In the genomic region with DNA sequence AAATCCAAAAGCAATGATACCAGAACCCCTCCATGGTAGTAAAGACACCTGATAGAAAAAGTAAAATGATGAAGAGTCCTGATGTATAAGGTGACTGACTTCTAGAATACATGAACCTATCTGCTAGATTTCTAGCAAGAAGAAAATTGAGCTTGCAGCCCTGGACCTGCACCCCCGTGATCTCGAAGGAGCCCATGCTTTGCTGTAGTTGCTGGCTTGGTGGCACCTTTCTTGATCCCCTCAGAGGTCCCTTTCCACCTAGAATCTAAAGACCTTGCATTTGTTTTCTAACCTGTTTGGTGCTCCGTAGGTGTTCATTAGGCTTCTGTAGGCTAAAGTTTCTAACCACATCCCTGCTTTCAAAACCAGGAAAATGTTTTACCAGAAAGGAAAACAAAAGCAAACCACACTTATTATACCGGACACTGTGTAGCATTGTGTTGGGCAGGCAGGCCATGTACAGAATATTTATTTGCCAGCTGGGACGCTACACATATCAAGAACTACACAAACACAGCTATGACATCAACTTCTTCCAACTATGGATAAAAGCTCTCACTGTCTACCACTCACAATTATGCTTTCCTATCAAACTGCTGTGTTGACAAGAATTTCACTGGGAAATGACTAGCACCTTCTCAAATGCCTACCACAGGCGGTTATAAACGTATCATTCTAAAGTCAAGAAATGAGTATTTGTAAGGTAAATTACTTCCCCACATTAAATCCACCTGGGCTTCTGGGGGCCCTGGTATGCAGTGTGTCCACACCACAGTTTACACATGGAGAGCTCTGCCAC, we compare ENCODE assay signal across 18 cellular contexts.
DNase-seq lines count a peak whose midpoint lies in the region; ATAC-seq and TF ChIP-seq lines count a peak whose summit lies in the region.
"Had no signal": no experiment of that assay in that cellular context is flagged by ENCODE, and none has a peak within 500 bp of the region (broad histone marks: within the 10 kb centered on the region; RNA-seq: fewer than 3 reads in every experiment).

No MANE protein-coding gene starts in this region.

- in situ Hi-C loops in GM13977 (cut with MboI; ENCODE audit: low pct_unique_long_range_greater_than_20kb, low sequenced_read_pairs, unreplicated experiment): no loop called here

- ATAC-seq in activated T-cell treated with anti-CD3 and anti-CD28 coated beads, Interleukin-2, amount 50 U/mL, for 72 hours (replicated peaks in 1 of 2): peak; percentile 87 to 94
- ATAC-seq in left colon (peak; percentile 45), HG02970 (IDR thresholded peaks at IDR 0.05; ENCODE audit: low FRiP score, unreplicated experiment) (no peak)
- ATAC-seq: left ventricle myocardium superior, WTC11 had no signal

- no peaks in the 10 kb centered on the region for H3K27me3 Mint-ChIP-seq in activated T-cell treated with anti-CD3 and anti-CD28 coated beads, Interleukin-2, amount 50 U/mL, for 72 hours (ENCODE audit: low read depth)
- H3K27me3 Mint-ChIP-seq: naive B cell had no signal

- peaks cover 0 to 2% of the 10 kb centered on the region in 2 donors for H3K36me3 Mint-ChIP-seq in activated T-cell treated with anti-CD3 and anti-CD28 coated beads, Interleukin-2, amount 50 U/mL, for 72 hours (ENCODE audit: insufficient read depth in 2 of 2)
- H3K36me3 Mint-ChIP-seq: naive B cell, WTC11 had no signal

- H3K4me3 Mint-ChIP-seq in activated T-cell treated with anti-CD3 and anti-CD28 coated beads, Interleukin-2, amount 50 U/mL, for 72 hours: peak overlapping the region in 1 of 2 donors; percentile 20
- H3K4me3 Mint-ChIP-seq: naive B cell, WTC11 had no signal

- H3K27ac ChIP-seq in angular gyrus (ENCODE audit: low read depth, low read length): peak overlapping the region; percentile 97
- H3K27ac ChIP-seq in substantia nigra (ENCODE audit: low read depth, low read length, poor library complexity, severe bottlenecking): peak overlapping the region; percentile 88
- H3K27ac ChIP-seq: C4-2B had no signal

- H3K9me3 Mint-ChIP-seq in activated T-cell treated with anti-CD3 and anti-CD28 coated beads, Interleukin-2, amount 50 U/mL, for 72 hours: peaks cover 0 to 2% of the 10 kb centered on the region in 2 donors
- H3K9me3 Mint-ChIP-seq: WTC11 had no signal

- no peak overlapping the region for H3K27ac Mint-ChIP-seq in activated T-cell treated with anti-CD3 and anti-CD28 coated beads, Interleukin-2, amount 50 U/mL, for 72 hours
- H3K27ac Mint-ChIP-seq: naive B cell, WTC11 had no signal

- DNase-seq in activated T-cell treated with anti-CD3 and anti-CD28 coated beads, Interleukin-2, amount 50 U/mL, for 72 hours: peak in 1 of 2 donors; percentile 25
- no peak for DNase-seq in activated T-cell treated with anti-CD3 and anti-CD28 coated beads, Interleukin-2, amount 50 U/mL, for 48 hours
- DNase-seq in left colon (no peak), substantia nigra (lab: John Stamatoyannopoulos, UW) (peak in 27 of 49 donors; percentile 5 to 78 (median 32)), NCI-H524 treated with DMSO at 0.1 percent for 48 hours (lab: John Stamatoyannopoulos, UW) (no peak), GM13977 (ENCODE audit: low spot score) (no peak)
- DNase-seq: activated gamma-delta T cell; DMS79 treated with DMSO at 0.1 percent for 48 hours; foreskin fibroblast; left ventricle myocardium superior; naive B cell; NCI-H1436 treated with DMSO at 0.1 percent for 48 hours; NCI-H226; stimulated activated naive CD4-positive, alpha-beta T cell treated with Interleukin-2 at 50 U/mL for 16 hours had no signal

- intact Hi-C loops in left colon (cut with DNase I, micrococcal nuclease): no loop called here

- peaks cover 10% of the 10 kb centered on the region for H3K4me1 Mint-ChIP-seq in activated T-cell treated with anti-CD3 and anti-CD28 coated beads, Interleukin-2, amount 50 U/mL, for 72 hours (ENCODE audit: low read depth)
- H3K4me1 Mint-ChIP-seq: naive B cell, WTC11 had no signal

- TF ChIP-seq CTCF in GM13977 (IDR thresholded peaks at IDR 0.05; ENCODE audit: extremely low read depth, insufficient read depth, missing control alignments): no peak

Comparison
In these comparisons a context has a peak if more than half of its experiments do, and no peak if none do; other contexts are left out.
1. DNase-seq: peak in substantia nigra (27 of 49); none in activated T-cell treated with anti-CD3 and anti-CD28 coated beads, Interleukin-2, amount 50 U/mL, for 48 hours (0 of 2), left colon (0 of 2), NCI-H524 treated with DMSO at 0.1 percent for 48 hours (single experiment) and GM13977 (single experiment).